ENCODE assay signal across 1 cellular context in genomic region chr2:47767880-47768609, GRCh38.
A peak's percentile ranks its signal among the peaks of the same experiment; 100 is the strongest.
TF ChIP-seq lines count a peak whose summit lies in the region.

No MANE protein-coding gene starts in this region.

TF ChIP-seq in HepG2, 621 proteins besides CTCF, POLR2A, EP300 and RAD21 (continued from another document and continues in another):
- TF ChIP-seq ZFY (CRISPR knock-in tag; IDR thresholded peaks at IDR 0.05) = 0 out of 2 replicates have a peak, but pooled peaks have one; percentile 28
- peak; percentile 65 for TF ChIP-seq XRCC5 (optimal IDR thresholded peaks at IDR 0.05; ENCODE audit: low read length)
- TF ChIP-seq YY1 (IDR thresholded peaks at IDR 0.05; ENCODE audit: insufficient read depth, insufficient replicate concordance, low read depth, low read length) = peak; percentile 74
- TF ChIP-seq ZNF292 (CRISPR knock-in tag; IDR thresholded peaks at IDR 0.05; ENCODE audit: borderline replicate concordance, low read depth) = peak; percentile 58; the same call in 1 of the 2 replicates
- TF ChIP-seq ZNF652 (CRISPR knock-in tag; IDR thresholded peaks at IDR 0.05; ENCODE audit: borderline replicate concordance, low read depth) = no peak
- no peak for TF ChIP-seq ZFP36L1 (CRISPR knock-in tag; IDR thresholded peaks at IDR 0.05)
- TF ChIP-seq KDM2A (CRISPR knock-in tag; IDR thresholded peaks at IDR 0.05; ENCODE audit: borderline replicate concordance, low read depth) = peak; percentile 68; the same call in 1 of the 2 replicates
- TF ChIP-seq LCORL (IDR thresholded peaks at IDR 0.05) = no peak
- no peak for TF ChIP-seq LCORL (CRISPR knock-in tag; IDR thresholded peaks at IDR 0.05)
- TF ChIP-seq ZNF280D (CRISPR knock-in tag; IDR thresholded peaks at IDR 0.05) = peak; percentile 61; the same call in 1 of the 2 replicates
- TF ChIP-seq ZNF737 (CRISPR knock-in tag; IDR thresholded peaks at IDR 0.05; ENCODE audit: borderline replicate concordance) = 0 out of 2 replicates have a peak, but pooled peaks have one; percentile 31
- peak; percentile 25; the same call in 1 of the 2 replicates for TF ChIP-seq ZNF263 (CRISPR knock-in tag; IDR thresholded peaks at IDR 0.05)
- TF ChIP-seq KDM5A (IDR thresholded peaks at IDR 0.05; ENCODE audit: borderline replicate concordance, low read length) = no peak
- peak; percentile 82 for TF ChIP-seq ISL2 (CRISPR knock-in tag; IDR thresholded peaks at IDR 0.05)
- TF ChIP-seq MED1 (CRISPR knock-in tag; IDR thresholded peaks at IDR 0.05) = peak; percentile 38; the same call in 1 of the 2 replicates
- TF ChIP-seq SRY (CRISPR knock-in tag; IDR thresholded peaks at IDR 0.05) = 0 out of 2 replicates have a peak, but pooled peaks have one; percentile 33
- TF ChIP-seq HOXA5 (CRISPR knock-in tag; IDR thresholded peaks at IDR 0.05) = peak; percentile 82; the same call in 1 of the 2 replicates
- TF ChIP-seq SOX6 (IDR thresholded peaks at IDR 0.05) = no peak
- peak; percentile 59 for TF ChIP-seq SOX6 (CRISPR knock-in tag; IDR thresholded peaks at IDR 0.05)
- TF ChIP-seq HMGXB4 (CRISPR knock-in tag; IDR thresholded peaks at IDR 0.05; ENCODE audit: borderline replicate concordance in 1 of 2, low read depth in 1 of 2) = peak in 1 of 2 experiments; percentile 86; a peak in 2 of 4 replicates
- TF ChIP-seq ZNF274 (CRISPR knock-in tag; IDR thresholded peaks at IDR 0.05) = 0 out of 2 replicates have a peak, but pooled peaks have one; percentile 53
- TF ChIP-seq GTF3A (CRISPR knock-in tag; conservative IDR thresholded peaks at IDR 0.05) = no peak
- TF ChIP-seq RBAK (CRISPR knock-in tag; IDR thresholded peaks at IDR 0.05) = peak; percentile 42; the same call in 1 of the 2 replicates
- TF ChIP-seq ZBTB20 (CRISPR knock-in tag; IDR thresholded peaks at IDR 0.05; ENCODE audit: borderline replicate concordance, low read depth) = 0 out of 2 replicates have a peak, but pooled peaks have one; percentile 69
- peak; percentile 69; the same call in 1 of the 2 replicates for TF ChIP-seq NFKB2 (CRISPR knock-in tag; IDR thresholded peaks at IDR 0.05; ENCODE audit: borderline replicate concordance)
- peak; percentile 27; the same call in 1 of the 2 replicates for TF ChIP-seq ZMYM3 (CRISPR knock-in tag; IDR thresholded peaks at IDR 0.05)
- peak; percentile 53; the same call in 1 of the 2 replicates for TF ChIP-seq SMAD1 (CRISPR knock-in tag; IDR thresholded peaks at IDR 0.05; ENCODE audit: borderline replicate concordance, low read depth)
- peak; percentile 47; the same call in 1 of the 2 replicates for TF ChIP-seq ZNF768 (CRISPR knock-in tag; IDR thresholded peaks at IDR 0.05)
- peak; percentile 85 for TF ChIP-seq PITX1 (CRISPR knock-in tag; IDR thresholded peaks at IDR 0.05)
- peak; percentile 26; the same call in 1 of the 2 replicates for TF ChIP-seq CBX5 (CRISPR knock-in tag; IDR thresholded peaks at IDR 0.05; ENCODE audit: borderline replicate concordance)
- 0 out of 2 replicates have a peak, but pooled peaks have one; percentile 22 for TF ChIP-seq KAT8 (CRISPR knock-in tag; IDR thresholded peaks at IDR 0.05)
- peak; percentile 54; the same call in 1 of the 2 replicates for TF ChIP-seq ZNF574 (CRISPR knock-in tag; IDR thresholded peaks at IDR 0.05)
- TF ChIP-seq ZNF883 (CRISPR knock-in tag; IDR thresholded peaks at IDR 0.05; ENCODE audit: not compliant biosample characterization) = no peak
- TF ChIP-seq THAP9 (CRISPR knock-in tag; IDR thresholded peaks at IDR 0.05; ENCODE audit: borderline replicate concordance) = peak; percentile 48; the same call in 1 of the 2 replicates
- peak; percentile 64; the same call in 1 of the 2 replicates for TF ChIP-seq ZNF619 (CRISPR knock-in tag; IDR thresholded peaks at IDR 0.05)
- TF ChIP-seq FOXO1 (CRISPR knock-in tag; IDR thresholded peaks at IDR 0.05) = peak; percentile 36; the same call in 1 of the 2 replicates
- 0 out of 2 replicates have a peak, but pooled peaks have one; percentile 30 for TF ChIP-seq AKAP8 (CRISPR knock-in tag; IDR thresholded peaks at IDR 0.05)
- TF ChIP-seq ATF2 (CRISPR knock-in tag; IDR thresholded peaks at IDR 0.05) = 0 out of 2 replicates have a peak, but pooled peaks have one; percentile 30
- peak; percentile 84 for TF ChIP-seq ZNF781 (CRISPR knock-in tag; IDR thresholded peaks at IDR 0.05; ENCODE audit: borderline replicate concordance, not compliant biosample characterization)
- TF ChIP-seq KDM4B (CRISPR knock-in tag; IDR thresholded peaks at IDR 0.05) = 0 out of 2 replicates have a peak, but pooled peaks have one; percentile 47
- peak; percentile 75; the same call in 1 of the 2 replicates for TF ChIP-seq SALL2 (CRISPR knock-in tag; IDR thresholded peaks at IDR 0.05)
- no peak for TF ChIP-seq DR1 (CRISPR knock-in tag; IDR thresholded peaks at IDR 0.05)
- peak; percentile 23 for TF ChIP-seq SRSF1 (optimal IDR thresholded peaks at IDR 0.05; ENCODE audit: low read depth, low read length)
- 0 out of 2 replicates have a peak, but pooled peaks have one; percentile 28 for TF ChIP-seq KDM3A (CRISPR knock-in tag; IDR thresholded peaks at IDR 0.05; ENCODE audit: low read depth)
- no peak for TF ChIP-seq MATR3 (CRISPR knock-in tag; IDR thresholded peaks at IDR 0.05)
- TF ChIP-seq ZBTB38 (CRISPR knock-in tag; IDR thresholded peaks at IDR 0.05) = peak; percentile 57; the same call in 1 of the 2 replicates
- TF ChIP-seq NRL (CRISPR knock-in tag; IDR thresholded peaks at IDR 0.05; ENCODE audit: borderline replicate concordance) = peak; percentile 38; the same call in 1 of the 2 replicates
- TF ChIP-seq HOXD1 (CRISPR knock-in tag; IDR thresholded peaks at IDR 0.05) = 0 out of 2 replicates have a peak, but pooled peaks have one; percentile 26
- no peak for TF ChIP-seq GFI1 (CRISPR knock-in tag; IDR thresholded peaks at IDR 0.05; ENCODE audit: borderline replicate concordance)
- no peak for TF ChIP-seq GLI4 (CRISPR knock-in tag; IDR thresholded peaks at IDR 0.05; ENCODE audit: borderline replicate concordance)
- TF ChIP-seq HNF4A (CRISPR knock-in tag; IDR thresholded peaks at IDR 0.05) = peak; percentile 5; the same call in 1 of the 2 replicates
- no peak for TF ChIP-seq ZNF234 (CRISPR knock-in tag; conservative IDR thresholded peaks at IDR 0.05)
- TF ChIP-seq ZNF598 (CRISPR knock-in tag; IDR thresholded peaks at IDR 0.05; ENCODE audit: borderline replicate concordance) = peak; percentile 92; the same call in 1 of the 2 replicates
- 0 out of 2 replicates have a peak, but pooled peaks have one; percentile 33 for TF ChIP-seq ZSCAN12 (CRISPR knock-in tag; IDR thresholded peaks at IDR 0.05)
